Comparison of ENCODE assay signal across 8 cellular contexts in the genomic region with DNA sequence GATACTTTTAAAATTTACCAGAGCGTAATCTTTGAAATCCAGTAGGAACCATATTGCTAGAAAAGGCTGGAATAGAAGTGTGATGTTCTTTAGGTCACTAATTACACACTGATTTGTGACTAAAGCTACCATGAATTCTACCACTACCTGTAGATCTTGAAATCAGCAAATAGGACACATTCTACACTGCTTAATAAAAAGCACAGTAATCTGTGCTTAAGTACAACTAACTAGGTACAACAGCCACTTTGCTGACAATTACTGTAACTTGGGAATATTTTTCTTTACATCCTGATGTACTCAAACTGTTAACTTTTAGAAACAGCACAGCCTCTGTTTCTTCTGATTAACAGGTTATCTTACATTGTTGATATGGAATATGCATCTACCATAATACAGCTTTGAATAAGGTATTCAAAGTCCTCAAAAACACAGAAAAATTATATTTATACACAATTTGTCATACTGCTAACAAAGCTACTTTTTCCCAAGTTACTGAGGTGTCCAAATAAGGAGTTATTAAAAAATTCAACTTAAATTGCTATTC. TPM values are rescaled to one million over a fixed set of nuclear protein-coding genes. Genes with fewer than 3 reads are reported as not detected.
DNase-seq lines count a peak whose midpoint lies in the region; ATAC-seq, FAIRE-seq and TF ChIP-seq lines count a peak whose summit lies in the region.
"Not testable (repeated sequence)": the region's sequence is repeated elsewhere in the genome, so short reads cannot be mapped to it uniquely, and the experiment has no call there.

No MANE protein-coding gene starts in this region.

- not testable (repeated sequence) for TF ChIP-seq EP300 in A549 (IDR thresholded peaks at IDR 0.05)

- TF ChIP-seq CTCF in A549 (IDR thresholded peaks at IDR 0.05); OCI-LY7 (conservative IDR thresholded peaks at IDR 0.05; ENCODE audit: low read length); endodermal cell (conservative IDR thresholded peaks at IDR 0.05): not testable (repeated sequence)

- H3K36me3 ChIP-seq in OCI-LY7 (ENCODE audit: insufficient read depth, low read length); endodermal cell (ENCODE audit: control insufficient read depth, insufficient read depth, low read length); muscle layer of duodenum (ENCODE audit: control insufficient read depth in 1 of 2, insufficient read depth in 2 of 2, low read length in 2 of 2): not testable (repeated sequence)

- H3K79me2 ChIP-seq in OCI-LY7 (ENCODE audit: insufficient read depth, low read depth, low read length) = peaks cover 100% of the 10 kb centered on the region

- H3K4me2 ChIP-seq in A549 (peak overlapping the region; percentile 99), OCI-LY7 (ENCODE audit: low read length) (peak overlapping the region; percentile 86)

- peak overlapping the region; percentile 89 for H3K27ac Mint-ChIP-seq in activated CD4-positive, alpha-beta T cell treated with anti-CD3 and anti-CD28 coated beads, Interleukin-2, amount 10 ng/mL, durations not matched to agents 24 days and 14 days
- peak overlapping the region; percentile 87 to 98 for H3K27ac Mint-ChIP-seq in activated naive CD4-positive, alpha-beta T cell treated with anti-CD3 and anti-CD28 coated beads, Interleukin-2, amount 50 U/mL, for 72 hours
- H3K27ac Mint-ChIP-seq in endodermal cell = not testable (repeated sequence)
- peak overlapping the region; percentile 93 for H3K27ac Mint-ChIP-seq in stimulated activated naive CD8-positive, alpha-beta T cell treated with anti-CD3 and anti-CD28 coated beads, Interleukin-15, Interleukin-2, amounts not matched to agents 100 ng/mL and 50 ng/mL, for 24 hours

- not testable (repeated sequence) for FAIRE-seq in A549 (lab: Jason Lieb, UNC)
- peak; percentile 38 for FAIRE-seq in H54 (lab: Jason Lieb, UNC)

- not testable (repeated sequence) for H3K9me3 ChIP-seq in A549; OCI-LY7 (ENCODE audit: low read length); endodermal cell (ENCODE audit: control insufficient read depth, low read length); muscle layer of duodenum (ENCODE audit: control insufficient read depth in 1 of 2, low read length in 2 of 2)

- H3K4me1 ChIP-seq in A549 (peaks cover 72% of the 10 kb centered on the region), OCI-LY7 (ENCODE audit: insufficient read depth, low read length, poor library complexity, severe bottlenecking) (peaks cover 75% of the 10 kb centered on the region), endodermal cell (ENCODE audit: control insufficient read depth, insufficient read depth, low read length) (peaks cover 13% of the 10 kb centered on the region)
- H3K4me1 ChIP-seq in muscle layer of duodenum (ENCODE audit: control insufficient read depth in 1 of 2, insufficient read depth in 2 of 2, low read length in 2 of 2) = not testable (repeated sequence)

- H3K9ac ChIP-seq in endodermal cell (ENCODE audit: extremely low read depth, low read length, poor library complexity, severe bottlenecking) = not testable (repeated sequence)

- not testable (repeated sequence) for H3K9me2 ChIP-seq in OCI-LY7 (ENCODE audit: insufficient read depth, low read length)

- CTCF ChIA-PET in A549 (lab: Yijun Ruan, JAX) = interaction anchor here (1.6 kb wide), 1 partner anchor 9 kb away, joined by 5 read pairs; no protein-coding TSS in a partner anchor
- CTCF ChIA-PET in OCI-LY7 (lab: Charles Lee; ENCODE audit: unreplicated experiment) = not testable (repeated sequence)

- 93% methylated on average over 1 of the region's 1 CpG for WGBS in A549 (ENCODE audit: missing lambda C conversion rate)
- 100% methylated on average over 1 of the region's 1 CpG for WGBS in endodermal cell (ENCODE audit: insufficient coverage in 1 of 2, insufficient read length in 1 of 2), 2 experiments

- not testable (repeated sequence) for TF ChIP-seq POLR2A in A549 (IDR thresholded peaks at IDR 0.05; ENCODE audit: low read length); H54 (IDR thresholded peaks at IDR 0.05; ENCODE audit: low read depth, low read length)

- POLR2A ChIA-PET in A549 (lab: Yijun Ruan, JAX) = not testable (repeated sequence)
- POLR2A ChIA-PET in OCI-LY7 (lab: Charles Lee) = interaction anchor here (0.6 to 1.3 kb wide), 5 partner anchors 152 to 347 kb away, joined by 3 to 5 read pairs (median 3); no protein-coding TSS in a partner anchor

- intact Hi-C loops in OCI-LY7 (cut with micrococcal nuclease; ENCODE audit: unreplicated experiment) = not testable (repeated sequence)
- intact Hi-C loops in activated CD4-positive, alpha-beta T cell treated with anti-CD3 and anti-CD28 coated beads, Interleukin-2, amount 10 ng/mL, durations not matched to agents 24 days and 14 days (cut with micrococcal nuclease) = loop anchor here (10.0 kb wide), 1 partner anchor 512 kb away; no protein-coding TSS in a partner anchor

- H2AFZ ChIP-seq in OCI-LY7 (ENCODE audit: low read length) = not testable (repeated sequence)

- H3K9me3 Mint-ChIP-seq in activated CD4-positive, alpha-beta T cell treated with anti-CD3 and anti-CD28 coated beads, Interleukin-2, amount 10 ng/mL, durations not matched to agents 24 days and 14 days; activated naive CD4-positive, alpha-beta T cell treated with anti-CD3 and anti-CD28 coated beads, Interleukin-2, amount 50 U/mL, for 72 hours; endodermal cell; stimulated activated naive CD8-positive, alpha-beta T cell treated with anti-CD3 and anti-CD28 coated beads, Interleukin-15, Interleukin-2, amounts not matched to agents 100 ng/mL and 50 ng/mL, for 24 hours: not testable (repeated sequence)

- TF ChIP-seq RAD21 in A549 (conservative IDR thresholded peaks at IDR 0.05 in 1 of 2, IDR thresholded peaks at IDR 0.05 in 1 of 2) = not testable (repeated sequence)

- H4K20me1 ChIP-seq in OCI-LY7 (ENCODE audit: insufficient read depth, low read length) = not testable (repeated sequence)

- peaks cover 26% of the 10 kb centered on the region for H3K36me3 Mint-ChIP-seq in activated CD4-positive, alpha-beta T cell treated with anti-CD3 and anti-CD28 coated beads, Interleukin-2, amount 10 ng/mL, durations not matched to agents 24 days and 14 days (ENCODE audit: low read depth)
- H3K36me3 Mint-ChIP-seq in activated naive CD4-positive, alpha-beta T cell treated with anti-CD3 and anti-CD28 coated beads, Interleukin-2, amount 50 U/mL, for 72 hours = peaks cover 13 to 34% of the 10 kb centered on the region in 2 donors
- H3K36me3 Mint-ChIP-seq in endodermal cell (ENCODE audit: low read depth) = peaks cover 10% of the 10 kb centered on the region
- H3K36me3 Mint-ChIP-seq in stimulated activated naive CD8-positive, alpha-beta T cell treated with anti-CD3 and anti-CD28 coated beads, Interleukin-15, Interleukin-2, amounts not matched to agents 100 ng/mL and 50 ng/mL, for 24 hours (ENCODE audit: low read depth) = peaks cover 13% of the 10 kb centered on the region

- not testable (repeated sequence) for DNase-seq in A549 (ENCODE audit: low read depth in 1 of 2, low spot score in 1 of 2); H54 (ENCODE audit: insufficient read length, low spot score); OCI-LY7 (ENCODE audit: low spot score); activated CD4-positive, alpha-beta T cell treated with anti-CD3 and anti-CD28 coated beads, Interleukin-2, amount 10 ng/mL, durations not matched to agents 24 days and 14 days; activated naive CD4-positive, alpha-beta T cell treated with anti-CD3 and anti-CD28 coated beads, Interleukin-2, amount 50 U/mL, for 72 hours (ENCODE audit: low spot score in 2 of 2); endodermal cell

- BruUV-seq in OCI-LY7 (replicated peaks; lab: Mats Ljungman, UMichigan) = not testable (repeated sequence)

- not testable (repeated sequence) for ATAC-seq in A549; activated naive CD4-positive, alpha-beta T cell treated with anti-CD3 and anti-CD28 coated beads, Interleukin-2, amount 50 U/mL, for 72 hours

- peaks cover 58% of the 10 kb centered on the region for H3K4me1 Mint-ChIP-seq in activated CD4-positive, alpha-beta T cell treated with anti-CD3 and anti-CD28 coated beads, Interleukin-2, amount 10 ng/mL, durations not matched to agents 24 days and 14 days
- peaks cover 66% of the 10 kb centered on the region for H3K4me1 Mint-ChIP-seq in endodermal cell
- H3K4me1 Mint-ChIP-seq in stimulated activated naive CD8-positive, alpha-beta T cell treated with anti-CD3 and anti-CD28 coated beads, Interleukin-15, Interleukin-2, amounts not matched to agents 100 ng/mL and 50 ng/mL, for 24 hours (ENCODE audit: low read depth) = peaks cover 81% of the 10 kb centered on the region

- H3K27ac ChIP-seq in A549 (peak overlapping the region; percentile 55 to 80; a peak in 5 of 6 replicates), OCI-LY7 (ENCODE audit: low read depth, low read length, poor library complexity, severe bottlenecking) (peak overlapping the region; percentile 96), muscle layer of duodenum (ENCODE audit: low read length) (peak overlapping the region; percentile 39)
- H3K27ac ChIP-seq in endodermal cell (ENCODE audit: low read depth, low read length) = not testable (repeated sequence)

- not testable (repeated sequence) for H3K27me3 Mint-ChIP-seq in activated CD4-positive, alpha-beta T cell treated with anti-CD3 and anti-CD28 coated beads, Interleukin-2, amount 10 ng/mL, durations not matched to agents 24 days and 14 days; endodermal cell (ENCODE audit: insufficient read depth); stimulated activated naive CD8-positive, alpha-beta T cell treated with anti-CD3 and anti-CD28 coated beads, Interleukin-15, Interleukin-2, amounts not matched to agents 100 ng/mL and 50 ng/mL, for 24 hours

- H3K4me3 ChIP-seq in A549; endodermal cell (ENCODE audit: low read length); muscle layer of duodenum (ENCODE audit: low read depth in 1 of 2, low read length in 2 of 2): not testable (repeated sequence)
- H3K4me3 ChIP-seq in OCI-LY7 (ENCODE audit: low read depth, low read length, poor library complexity, severe bottlenecking) = peak overlapping the region; percentile 42

- H3K27me3 ChIP-seq in endodermal cell (ENCODE audit: control insufficient read depth, insufficient read depth, low read length, poor library complexity, severe bottlenecking); muscle layer of duodenum (ENCODE audit: low read depth, low read length): not testable (repeated sequence)

- peak overlapping the region; percentile 81 for H3K4me3 Mint-ChIP-seq in activated CD4-positive, alpha-beta T cell treated with anti-CD3 and anti-CD28 coated beads, Interleukin-2, amount 10 ng/mL, durations not matched to agents 24 days and 14 days
- H3K4me3 Mint-ChIP-seq in endodermal cell = peak overlapping the region; percentile 33
- H3K4me3 Mint-ChIP-seq in stimulated activated naive CD8-positive, alpha-beta T cell treated with anti-CD3 and anti-CD28 coated beads, Interleukin-15, Interleukin-2, amounts not matched to agents 100 ng/mL and 50 ng/mL, for 24 hours = peak overlapping the region; percentile 75

RNA-seq across cellular contexts. Expression of a gene that starts 6.4 kb away (rescaled TPM):
- polyA plus RNA-seq in A549 (2011; rRNA removed) = 22.2 and 29.5 TPM in 2 replicates
- polyA plus RNA-seq in A549 (2012; cell fraction: cytosol; rRNA removed) = 6.8 and 8.8 TPM in 2 replicates
- polyA plus RNA-seq in A549 (2012; cell fraction: nucleus; rRNA removed) = 8.9 and 11.6 TPM in 2 replicates
- polyA plus RNA-seq in A549 (2017; fragmentation: RNase III; extraction: RNeasy Plus Mini Kit Qiagen cat#74134 plus additional on column Dnase treatment) = 28.1 to 30.5 TPM (median 29.9 TPM) in 3 replicates
- 48.5 and 50.5 TPM in 2 replicates for polyA minus RNA-seq in A549 (2011; rRNA and poly(A)+ RNA removed)
- total RNA-seq in OCI-LY7 (2014; rRNA removed; shearing (Covaris generic)) = 35.1 and 39.7 TPM in 2 replicates
- total RNA-seq in OCI-LY7 (2022) = 68.4 and 77.0 TPM in 2 replicates
- 58.0 and 60.9 TPM in 2 replicates for total RNA-seq in activated CD4-positive, alpha-beta T cell treated with anti-CD3 and anti-CD28 coated beads, Interleukin-2, amount 10 ng/mL, durations not matched to agents 24 days and 14 days
- 10 to 100 TPM; 58.6 to 62.0 TPM for total RNA-seq in activated naive CD4-positive, alpha-beta T cell treated with anti-CD3 and anti-CD28 coated beads, Interleukin-2, amount 50 U/mL, for 72 hours
- total RNA-seq in endodermal cell = 100 to 1,000 TPM; 100 to 123 TPM
- polyA plus RNA-seq in endodermal cell (2013, experiment 1 of 2) = 45.7 TPM
- 46.1 TPM for polyA plus RNA-seq in endodermal cell (2013, experiment 2 of 2)
